19 cellular contexts compared by ENCODE assay signal in genomic region chr1:202880062-202880461, GRCh38. TPM values are rescaled to one million over a fixed set of nuclear protein-coding genes. Genes with fewer than 3 reads are reported as not detected.
A peak's percentile ranks its signal among the peaks of the same experiment; 100 is the strongest.
DNase-seq lines count a peak whose midpoint lies in the region; ATAC-seq, FAIRE-seq and TF ChIP-seq lines count a peak whose summit lies in the region.
"Had no signal": no experiment of that assay in that cellular context is flagged by ENCODE, and none has a peak within 500 bp of the region (broad histone marks: within the 10 kb centered on the region; RNA-seq: fewer than 3 reads in every experiment).

No MANE protein-coding gene starts in this region.

- DNase-seq in MCF 10A (ENCODE audit: unreplicated experiment) = no peak
- no peak for DNase-seq in breast epithelium (ENCODE audit: low spot score in 2 of 2)
- no peak for DNase-seq in mammary epithelial cell
- no peak for DNase-seq in endothelial cell of umbilical vein (ENCODE audit: low read depth, low spot score)
- DNase-seq in transverse colon = peak; percentile 34
- DNase-seq in gastrocnemius medialis = no peak
- DNase-seq in naive thymus-derived CD8-positive, alpha-beta T cell = no peak
- DNase-seq: AML-193; Caco-2; CD4-positive, alpha-beta T cell; GOT3; H7 had no signal

- H3K4me1 ChIP-seq in breast epithelium (no peaks in the 10 kb centered on the region), mammary epithelial cell (ENCODE audit: insufficient read depth, low read length) (no peaks in the 10 kb centered on the region), endothelial cell of umbilical vein (ENCODE audit: control insufficient read depth, extremely low read depth, insufficient read depth, low read length) (no peaks in the 10 kb centered on the region), transverse colon (peaks cover 0 to 10% (median 0%) of the 10 kb centered on the region in 4 donors), gastrocnemius medialis (no peaks in the 10 kb centered on the region)
- H3K4me1 ChIP-seq: A549, Caco-2 had no signal

- H3K4me2 ChIP-seq in mammary epithelial cell (ENCODE audit: insufficient read depth, low read depth, low read length) (no peak overlapping the region), endothelial cell of umbilical vein (ENCODE audit: insufficient read depth, low read length) (no peak overlapping the region)
- H3K4me2 ChIP-seq: A549 had no signal

- H3K27me3 Mint-ChIP-seq in MCF 10A (ENCODE audit: insufficient read depth, unreplicated experiment) = no peaks in the 10 kb centered on the region
- no peaks in the 10 kb centered on the region for H3K27me3 Mint-ChIP-seq in naive thymus-derived CD8-positive, alpha-beta T cell
- H3K27me3 Mint-ChIP-seq: CD4-positive, alpha-beta T cell had no signal

- no peak overlapping the region for H3K4me3 ChIP-seq in breast epithelium
- no peak overlapping the region for H3K4me3 ChIP-seq in mammary epithelial cell (replicated peaks in 1 of 3; ENCODE audit: insufficient read depth in 1 of 3, low read depth in 2 of 3, low read length in 3 of 3)
- H3K4me3 ChIP-seq in endothelial cell of umbilical vein (replicated peaks in 1 of 3; ENCODE audit: insufficient read depth in 1 of 3, low read depth in 1 of 3, low read length in 3 of 3) = no peak overlapping the region
- no peak overlapping the region for H3K4me3 ChIP-seq in transverse colon
- H3K4me3 ChIP-seq in gastrocnemius medialis = no peak overlapping the region
- H3K4me3 ChIP-seq: A549 had no signal

- BruUV-seq in MCF 10A (replicated peaks; lab: Mats Ljungman, UMichigan) (no TSS peak), mammary epithelial cell (replicated peaks; lab: Mats Ljungman, UMichigan) (TSS peak; percentile 9), endothelial cell of umbilical vein (replicated peaks; lab: Mats Ljungman, UMichigan) (no TSS peak)

- H2AFZ ChIP-seq in mammary epithelial cell (ENCODE audit: low read depth, low read length) = no peak overlapping the region
- no peak overlapping the region for H2AFZ ChIP-seq in endothelial cell of umbilical vein (ENCODE audit: low read depth, low read length)

- H4K20me1 ChIP-seq in mammary epithelial cell (ENCODE audit: insufficient read depth, low read length) (no peaks in the 10 kb centered on the region), endothelial cell of umbilical vein (replicated peaks; ENCODE audit: control insufficient read depth, extremely low read depth, insufficient read depth, low read length) (no peaks in the 10 kb centered on the region)

- peaks cover 34% of the 10 kb centered on the region for H3K36me3 Mint-ChIP-seq in MCF 10A (ENCODE audit: insufficient read depth, unreplicated experiment)
- H3K36me3 Mint-ChIP-seq in naive thymus-derived CD8-positive, alpha-beta T cell = peaks cover 4 to 42% (median 5%) of the 10 kb centered on the region in 3 donors

- no peak for TF ChIP-seq EP300 in transverse colon (IDR thresholded peaks at IDR 0.05; ENCODE audit: low read depth)

- dilution Hi-C loops in mammary epithelial cell (cut with HindIII; ENCODE audit: low sequenced_read_pairs) = no loop called here
- dilution Hi-C loops in endothelial cell of umbilical vein (cut with MboI; ENCODE audit: extremely low pct_ligation_motif_present, low sequenced_read_pairs) = no loop called here

- no peaks in the 10 kb centered on the region for H3K9me3 Mint-ChIP-seq in MCF 10A (ENCODE audit: unreplicated experiment)
- no peaks in the 10 kb centered on the region for H3K9me3 Mint-ChIP-seq in naive thymus-derived CD8-positive, alpha-beta T cell
- H3K9me3 Mint-ChIP-seq: CD4-positive, alpha-beta T cell had no signal

- intact Hi-C loops in MCF 10A (cut with micrococcal nuclease) = no loop called here
- intact Hi-C loops in breast epithelium (cut with DNase I; ENCODE audit: low total_unique reads) = no loop called here
- intact Hi-C loops in mammary epithelial cell (cut with micrococcal nuclease) = no loop called here
- intact Hi-C loops in endothelial cell of umbilical vein (cut with micrococcal nuclease) = loop anchor here (10.0 kb wide), 1 partner anchor 115 kb away; no protein-coding TSS in a partner anchor
- intact Hi-C loops in transverse colon (cut with DNase I; ENCODE audit: low total_unique reads) = no loop called here
- intact Hi-C loops in gastrocnemius medialis (cut with DNase I; ENCODE audit: low total_unique reads) = no loop called here

- FAIRE-seq in endothelial cell of umbilical vein (lab: Jason Lieb, UNC) = peak; percentile 66
- FAIRE-seq: A549, D721Med, G401.6, GM12891 had no signal

- no peaks in the 10 kb centered on the region for H3K27me3 ChIP-seq in breast epithelium
- no peaks in the 10 kb centered on the region for H3K27me3 ChIP-seq in mammary epithelial cell (ENCODE audit: insufficient read depth, low read length)
- H3K27me3 ChIP-seq in endothelial cell of umbilical vein (ENCODE audit: control insufficient read depth in 2 of 2, insufficient read depth in 2 of 2, low read length in 2 of 2) = no peaks in the 10 kb centered on the region
- no peaks in the 10 kb centered on the region for H3K27me3 ChIP-seq in transverse colon
- no peaks in the 10 kb centered on the region for H3K27me3 ChIP-seq in gastrocnemius medialis

- no peak for ATAC-seq in gastrocnemius medialis
- no peak for ATAC-seq in naive thymus-derived CD8-positive, alpha-beta T cell
- no peak for ATAC-seq in GM18511 (IDR thresholded peaks at IDR 0.05; ENCODE audit: unreplicated experiment)
- ATAC-seq: A549 had no signal

- H3K36me3 ChIP-seq in breast epithelium (no peaks in the 10 kb centered on the region), mammary epithelial cell (ENCODE audit: insufficient read depth, low read length) (peaks cover 5% of the 10 kb centered on the region), endothelial cell of umbilical vein (ENCODE audit: control insufficient read depth in 2 of 2, extremely low read depth in 1 of 2, insufficient read depth in 2 of 2, low read length in 2 of 2) (peaks cover 0 to 5% of the 10 kb centered on the region in 2 experiments), transverse colon (peaks cover 0 to 24% (median 11%) of the 10 kb centered on the region in 4 donors), gastrocnemius medialis (peaks cover 0 to 24% of the 10 kb centered on the region in 2 donors)

- TF ChIP-seq CTCF in MCF 10A (IDR thresholded peaks at IDR 0.05; ENCODE audit: unreplicated experiment) = no peak
- TF ChIP-seq CTCF in breast epithelium (IDR thresholded peaks at IDR 0.05) = no peak
- no peak for TF ChIP-seq CTCF in mammary epithelial cell (conservative IDR thresholded peaks at IDR 0.05 in 1 of 2, IDR thresholded peaks at IDR 0.05 in 1 of 2; ENCODE audit: extremely low read depth in 1 of 2, insufficient read depth in 1 of 2, low read depth in 1 of 2, low read length in 2 of 2)
- no peak for TF ChIP-seq CTCF in endothelial cell of umbilical vein (IDR thresholded peaks at IDR 0.05; ENCODE audit: extremely low read depth in 1 of 2, insufficient read depth in 1 of 2, low read depth in 1 of 2, low read length in 2 of 2)
- TF ChIP-seq CTCF in transverse colon (IDR thresholded peaks at IDR 0.05) = no peak
- TF ChIP-seq CTCF in gastrocnemius medialis (IDR thresholded peaks at IDR 0.05 in 4 of 5, conservative IDR thresholded peaks at IDR 0.05 in 1 of 5) = no peak

- H3K9ac ChIP-seq in mammary epithelial cell (ENCODE audit: insufficient read depth, low read length) (no peak overlapping the region), endothelial cell of umbilical vein (replicated peaks; ENCODE audit: extremely low read depth, insufficient read depth, low read length) (no peak overlapping the region)

- H3K27ac ChIP-seq in breast epithelium (no peak overlapping the region), mammary epithelial cell (ENCODE audit: insufficient read depth, low read depth, low read length) (no peak overlapping the region), endothelial cell of umbilical vein (ENCODE audit: insufficient read depth, low read depth, low read length) (no peak overlapping the region), transverse colon (peak overlapping the region in 1 of 4 donors; percentile 2), gastrocnemius medialis (no peak overlapping the region)
- H3K27ac ChIP-seq: 22Rv1, A549, C4-2B had no signal

- POLR2A ChIA-PET in MCF 10A (lab: Yijun Ruan, JAX) (interaction anchor here (0.7 to 0.9 kb wide), 3 partner anchors 43 to 102 kb away, joined by 3 read pairs; partner anchors contain the start of gene PCAT6), endothelial cell of umbilical vein (lab: Charles Lee) (interaction anchor here (0.6 kb wide), 1 partner anchor 8 kb away, joined by 3 read pairs; no protein-coding TSS in a partner anchor)
- POLR2A ChIA-PET in naive thymus-derived CD8-positive, alpha-beta T cell (lab: Charles Lee) = no interaction called here

- no peaks in the 10 kb centered on the region for H3K4me1 Mint-ChIP-seq in MCF 10A (ENCODE audit: insufficient read depth, unreplicated experiment)
- peaks cover 10 to 23% (median 11%) of the 10 kb centered on the region in 4 donors for H3K4me1 Mint-ChIP-seq in naive thymus-derived CD8-positive, alpha-beta T cell

- peak overlapping the region; percentile 26 for H3K27ac Mint-ChIP-seq in MCF 10A (ENCODE audit: low read depth, unreplicated experiment)
- H3K27ac Mint-ChIP-seq in naive thymus-derived CD8-positive, alpha-beta T cell = no peak overlapping the region
- H3K27ac Mint-ChIP-seq: CD4-positive, alpha-beta T cell had no signal

- in situ Hi-C loops in mammary epithelial cell (cut with MboI; ENCODE audit: low sequenced_read_pairs in 2 of 2) (no loop called here), transverse colon (cut with MboI; ENCODE audit: low pct_ligation_motif_present in 1 of 4, low pct_unique_long_range_greater_than_20kb in 1 of 4, low sequenced_read_pairs in 3 of 4) (no loop called here), gastrocnemius medialis (cut with MboI; ENCODE audit: low sequenced_read_pairs in 4 of 4) (no loop called here)

- no peak for TF ChIP-seq POLR2A in breast epithelium (IDR thresholded peaks at IDR 0.05)
- TF ChIP-seq POLR2A in endothelial cell of umbilical vein (IDR thresholded peaks at IDR 0.05; ENCODE audit: low read depth, low read length) = no peak
- TF ChIP-seq POLR2A in transverse colon (IDR thresholded peaks at IDR 0.05) = no peak
- no peak for TF ChIP-seq POLR2A in gastrocnemius medialis (IDR thresholded peaks at IDR 0.05)

- no peaks in the 10 kb centered on the region for H3K9me1 ChIP-seq in endothelial cell of umbilical vein (replicated peaks; ENCODE audit: control insufficient read depth, extremely low read depth, insufficient read depth, low read length)

- peaks cover 38% of the 10 kb centered on the region for H3K79me2 ChIP-seq in mammary epithelial cell (ENCODE audit: insufficient read depth, low read length)
- peaks cover 5% of the 10 kb centered on the region for H3K79me2 ChIP-seq in endothelial cell of umbilical vein (ENCODE audit: control insufficient read depth, insufficient read depth, low read length)

- H3K9me3 ChIP-seq in breast epithelium (no peaks in the 10 kb centered on the region), mammary epithelial cell (replicated peaks; ENCODE audit: insufficient read depth, low read length) (no peaks in the 10 kb centered on the region), endothelial cell of umbilical vein (replicated peaks; ENCODE audit: control insufficient read depth, insufficient read depth, low read length) (no peaks in the 10 kb centered on the region), transverse colon (no peaks in the 10 kb centered on the region), gastrocnemius medialis (no peaks in the 10 kb centered on the region)
- H3K9me3 ChIP-seq: A549, Caco-2 had no signal

- CTCF ChIA-PET in MCF 10A (lab: Yijun Ruan, JAX) (interaction anchor here (0.7 to 1.3 kb wide), 4 partner anchors 9 to 75 kb away, joined by 3 to 4 read pairs (median 3); no protein-coding TSS in a partner anchor), mammary epithelial cell (lab: Charles Lee; ENCODE audit: low non-redundant PET) (no interaction called here), endothelial cell of umbilical vein (lab: Charles Lee) (interaction anchor here (1.2 kb wide), 1 partner anchor 119 kb away, joined by 3 read pairs; no protein-coding TSS in a partner anchor)

- H3K4me3 Mint-ChIP-seq in MCF 10A (ENCODE audit: unreplicated experiment) = no peak overlapping the region
- H3K4me3 Mint-ChIP-seq in naive thymus-derived CD8-positive, alpha-beta T cell = no peak overlapping the region
- H3K4me3 Mint-ChIP-seq: CD4-positive, alpha-beta T cell had no signal

RNA-seq across cellular contexts. Expression of gene RABIF, which starts 8.9 kb away (rescaled TPM):
- total RNA-seq in MCF 10A (2022) (11.2 and 13.5 TPM in 2 replicates), breast epithelium (1 to 10 TPM; 4.8 to 6.9 (median 5.6) TPM), mammary epithelial cell (1 to 10 TPM; 5.2 to 8.5 TPM), endothelial cell of umbilical vein (13.1 and 15.8 TPM in 2 replicates), transverse colon (10 to 100 TPM in 1 of 4 donors, 1 to 10 TPM in 2, under 1 TPM in 1; 0.75 to 10.9 (median 4.9) TPM), gastrocnemius medialis (1 to 10 TPM; 2.6 to 9.2 (median 3.9) TPM)
- polyA plus RNA-seq in mammary epithelial cell (12.4 TPM), endothelial cell of umbilical vein (15.4 and 17.1 TPM in 2 replicates)
- polyA minus RNA-seq in mammary epithelial cell (6.8 TPM), endothelial cell of umbilical vein (14.0 and 18.2 TPM in 2 replicates)
- 15.4 and 15.7 TPM in 2 replicates for polyA plus RNA-seq in endothelial cell of umbilical vein (2011; cell fraction: cytosol; rRNA removed)
- 5.3 and 7.6 TPM in 2 replicates for polyA plus RNA-seq in endothelial cell of umbilical vein (2011; cell fraction: nucleus; rRNA removed)
- polyA plus RNA-seq in endothelial cell of umbilical vein (2012) = 13.7 and 18.1 TPM in 2 replicates
- polyA minus RNA-seq in endothelial cell of umbilical vein (2011; cell fraction: cytosol; rRNA and poly(A)+ RNA removed) = 8.9 TPM
- polyA minus RNA-seq in endothelial cell of umbilical vein (2011; cell fraction: nucleus; rRNA and poly(A)+ RNA removed) = 5.9 and 8.8 TPM in 2 replicates
- 10 to 100 TPM; 13.8 to 15.1 TPM for total RNA-seq in naive thymus-derived CD8-positive, alpha-beta T cell
- polyA plus RNA-seq in naive thymus-derived CD8-positive, alpha-beta T cell = 10 to 100 TPM; 14.2 to 20.3 (median 15.6) TPM

RNA-seq across cellular contexts. Expression of gene KLHL12, which starts 47.0 kb away (rescaled TPM):
- total RNA-seq in MCF 10A (2022) (51.0 and 59.0 TPM in 2 replicates), breast epithelium (10 to 100 TPM; 21.3 to 26.4 (median 25.5) TPM), mammary epithelial cell (10 to 100 TPM; 20.8 to 28.3 TPM), endothelial cell of umbilical vein (22.8 and 25.2 TPM in 2 replicates), transverse colon (10 to 100 TPM; 10.5 to 26.6 (median 19.4) TPM), gastrocnemius medialis (10 to 100 TPM; 12.1 to 24.0 (median 12.6) TPM)
- polyA plus RNA-seq in mammary epithelial cell (15.6 TPM), endothelial cell of umbilical vein (20.6 and 23.0 TPM in 2 replicates)
- polyA minus RNA-seq in mammary epithelial cell (21.6 TPM), endothelial cell of umbilical vein (41.7 and 49.9 TPM in 2 replicates)
- polyA plus RNA-seq in endothelial cell of umbilical vein (2011; cell fraction: cytosol; rRNA removed) = 21.4 and 23.0 TPM in 2 replicates
- polyA plus RNA-seq in endothelial cell of umbilical vein (2011; cell fraction: nucleus; rRNA removed) = 42.2 and 51.8 TPM in 2 replicates
- 17.9 and 21.5 TPM in 2 replicates for polyA plus RNA-seq in endothelial cell of umbilical vein (2012)
- 14.0 TPM for polyA minus RNA-seq in endothelial cell of umbilical vein (2011; cell fraction: cytosol; rRNA and poly(A)+ RNA removed)
- 15.5 and 32.6 TPM in 2 replicates for polyA minus RNA-seq in endothelial cell of umbilical vein (2011; cell fraction: nucleus; rRNA and poly(A)+ RNA removed)
- total RNA-seq in naive thymus-derived CD8-positive, alpha-beta T cell = 10 to 100 TPM; 23.0 to 25.4 TPM
- polyA plus RNA-seq in naive thymus-derived CD8-positive, alpha-beta T cell = 10 to 100 TPM; 12.5 to 16.5 (median 15.1) TPM
